In the genomic region with DNA sequence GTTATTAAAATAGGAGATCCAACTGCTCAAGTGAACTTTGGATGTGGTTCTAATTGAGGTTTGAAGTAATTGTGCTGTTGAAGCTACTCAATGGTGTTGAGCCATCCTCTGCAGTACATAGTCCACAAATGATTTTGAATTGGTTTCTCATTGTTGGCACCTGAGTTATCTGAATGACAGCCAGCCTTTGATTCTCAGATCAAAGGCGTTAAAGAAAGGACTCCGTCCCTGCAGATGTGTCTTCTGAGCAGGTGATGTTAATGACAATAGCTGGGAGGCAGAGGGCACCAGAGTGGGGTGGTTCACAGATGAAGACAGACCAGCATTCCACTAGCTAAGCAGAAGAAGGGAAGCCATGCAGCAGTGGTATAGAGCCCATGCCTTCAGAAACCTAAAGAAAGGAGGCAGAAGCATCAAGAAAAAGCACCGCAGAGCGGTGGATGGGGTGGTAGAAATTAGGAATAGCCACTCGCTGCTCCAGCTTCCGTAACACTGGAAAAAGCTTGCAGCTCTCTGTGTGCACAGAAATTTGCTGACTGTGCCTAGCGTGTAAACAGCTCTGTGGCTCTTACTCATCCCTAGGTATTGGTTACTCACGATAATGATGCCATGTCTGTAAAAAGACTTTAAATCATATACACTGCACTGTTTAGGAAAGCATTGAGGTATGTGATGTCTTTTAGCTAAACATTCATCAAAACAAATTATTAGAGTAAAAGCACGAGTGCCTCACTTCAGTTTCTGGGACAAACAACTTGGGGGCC, we compare ENCODE assay signal across 15 cellular contexts.
DNase-seq lines count a peak whose midpoint lies in the region; ATAC-seq and TF ChIP-seq lines count a peak whose summit lies in the region.
"Had no signal": no experiment of that assay in that cellular context is flagged by ENCODE, and none has a peak within 500 bp of the region (broad histone marks: within the 10 kb centered on the region; RNA-seq: fewer than 3 reads in every experiment).

No MANE protein-coding gene starts in this region.

- H3K9ac ChIP-seq in smooth muscle cell (ENCODE audit: low read depth), result peak overlapping the region; percentile 28

- no peaks in the 10 kb centered on the region for H3F3A ChIP-seq in smooth muscle cell (ENCODE audit: low read depth)

- H3K9me3 ChIP-seq in OCI-LY7 (ENCODE audit: low read length) (no peaks in the 10 kb centered on the region), smooth muscle cell (replicated peaks; ENCODE audit: low read depth) (no peaks in the 10 kb centered on the region)
- H3K9me3 ChIP-seq: esophagus squamous epithelium, lower lobe of right lung, Peyer's patch had no signal

- CTCF ChIA-PET in OCI-LY7 (lab: Charles Lee; ENCODE audit: unreplicated experiment), result interaction anchor here (0.5 to 1.8 kb wide), 3 partner anchors 34 to 41 kb away, joined by 3 to 7 read pairs (median 5); no protein-coding TSS in a partner anchor

- no peak overlapping the region for H3K4me3 Mint-ChIP-seq in osteocyte (ENCODE audit: unreplicated experiment)
- H3K4me3 Mint-ChIP-seq: T-helper 17 cell had no signal

- H3K4me1 ChIP-seq in OCI-LY7 (ENCODE audit: insufficient read depth, low read length, poor library complexity, severe bottlenecking) (peaks cover 34% of the 10 kb centered on the region), smooth muscle cell (ENCODE audit: low read depth) (no peaks in the 10 kb centered on the region)

- H3K9me3 Mint-ChIP-seq in osteocyte (ENCODE audit: unreplicated experiment), result peaks cover 4% of the 10 kb centered on the region

- H3K79me2 ChIP-seq in OCI-LY7 (ENCODE audit: insufficient read depth, low read depth, low read length) (no peaks in the 10 kb centered on the region), smooth muscle cell (ENCODE audit: low read depth) (no peaks in the 10 kb centered on the region)

- H3K4me3 ChIP-seq in OCI-LY7 (ENCODE audit: low read depth, low read length, poor library complexity, severe bottlenecking), result no peak overlapping the region
- no peak overlapping the region for H3K4me3 ChIP-seq in smooth muscle cell
- H3K4me3 ChIP-seq: esophagus squamous epithelium, lower lobe of right lung, Peyer's patch had no signal

- BruUV-seq in OCI-LY7 (replicated peaks; lab: Mats Ljungman, UMichigan), result no TSS peak

- no peaks in the 10 kb centered on the region for H3K27me3 ChIP-seq in smooth muscle cell (ENCODE audit: low read depth)
- H3K27me3 ChIP-seq: esophagus squamous epithelium, Peyer's patch had no signal

- no peak overlapping the region for H3K27ac Mint-ChIP-seq in osteocyte (ENCODE audit: unreplicated experiment)
- H3K27ac Mint-ChIP-seq: T-helper 17 cell had no signal

- no peaks in the 10 kb centered on the region for H3K9me2 ChIP-seq in OCI-LY7 (ENCODE audit: insufficient read depth, low read length)

- no peak overlapping the region for H2AFZ ChIP-seq in OCI-LY7 (ENCODE audit: low read length)
- H2AFZ ChIP-seq in smooth muscle cell (ENCODE audit: low read depth), result no peak overlapping the region

- no peak for DNase-seq in activated CD4-positive, CD25-positive, alpha-beta regulatory T cell (lab: John Stamatoyannopoulos, UW)
- DNase-seq in OCI-LY7 (ENCODE audit: low spot score) (peak; percentile 50), smooth muscle cell (lab: John Stamatoyannopoulos, UW; ENCODE audit: unreplicated experiment) (no peak), osteocyte (ENCODE audit: extremely low spot score, unreplicated experiment) (no peak), NCI-H128 (lab: John Stamatoyannopoulos, UW; ENCODE audit: unreplicated experiment) (no peak)
- DNase-seq: activated CD4-positive, alpha-beta T cell treated with anti-CD3 and anti-CD28 coated beads, Interleukin-2, amount 50 U/mL, for 4 hours; esophagus squamous epithelium; lower lobe of right lung; NCI-H1436; Peyer's patch; T-helper 17 cell had no signal

- H3K27ac ChIP-seq in OCI-LY7 (ENCODE audit: low read depth, low read length, poor library complexity, severe bottlenecking) (no peak overlapping the region), smooth muscle cell (ENCODE audit: low read depth) (peak overlapping the region; percentile 77)
- H3K27ac ChIP-seq: 22Rv1, lower lobe of right lung, Peyer's patch had no signal

- H4K20me1 ChIP-seq in OCI-LY7 (ENCODE audit: insufficient read depth, low read length) (no peaks in the 10 kb centered on the region), smooth muscle cell (ENCODE audit: low read depth) (no peaks in the 10 kb centered on the region)

- H3K27me3 Mint-ChIP-seq in osteocyte (ENCODE audit: unreplicated experiment), result no peaks in the 10 kb centered on the region
- H3K27me3 Mint-ChIP-seq: T-helper 17 cell had no signal

- POLR2A ChIA-PET in OCI-LY7 (lab: Charles Lee), result interaction anchor here (0.8 to 1.5 kb wide), 4 partner anchors 11 to 61 kb away, joined by 3 to 4 read pairs (median 3); no protein-coding TSS in a partner anchor

- peaks cover 9% of the 10 kb centered on the region for H3K36me3 Mint-ChIP-seq in osteocyte (ENCODE audit: unreplicated experiment)

- peaks cover 4% of the 10 kb centered on the region; the same call in 1 of the 2 replicates for H3K36me3 ChIP-seq in OCI-LY7 (ENCODE audit: insufficient read depth, low read length)
- H3K36me3 ChIP-seq in smooth muscle cell (ENCODE audit: low read depth), result no peaks in the 10 kb centered on the region

- peak; percentile 57 to 63 for ATAC-seq in activated CD4-positive, CD25-positive, alpha-beta regulatory T cell treated with anti-CD3 and anti-CD28 coated beads, Interleukin-2, amount 50 U/mL, for 24 hours
- peak; percentile 64 for ATAC-seq in esophagus mucosa
- ATAC-seq in GM18498 (IDR thresholded peaks at IDR 0.05; ENCODE audit: unreplicated experiment), result no peak
- ATAC-seq: lower lobe of right lung, T-helper 17 cell had no signal

- WGBS in smooth muscle cell (ENCODE audit: low lambda C conversion rate), result 64% methylated on average over 9 of the region's 9 CpGs

- H3K4me2 ChIP-seq in OCI-LY7 (ENCODE audit: low read length) (no peak overlapping the region), smooth muscle cell (no peak overlapping the region)

- intact Hi-C loops in OCI-LY7 (cut with micrococcal nuclease; ENCODE audit: unreplicated experiment), result loop anchor here (2.0 kb wide), 1 partner anchor 41 kb away; no protein-coding TSS in a partner anchor

- peak; percentile 54 for TF ChIP-seq CTCF in OCI-LY7 (conservative IDR thresholded peaks at IDR 0.05; ENCODE audit: low read length)
- TF ChIP-seq CTCF in smooth muscle cell (IDR thresholded peaks at IDR 0.05; ENCODE audit: borderline replicate concordance, insufficient read depth, poor library complexity, severe bottlenecking), result no peak
- no peak for TF ChIP-seq CTCF in osteocyte (IDR thresholded peaks at IDR 0.05)

- peaks cover 1% of the 10 kb centered on the region for H3K4me1 Mint-ChIP-seq in osteocyte (ENCODE audit: unreplicated experiment)
